ENCODE assay signal across 8 cellular contexts in genomic region chr21:22556829-22557228, GRCh38.
"Had no signal": no experiment of that assay in that cellular context is flagged by ENCODE, and none has a peak within 500 bp of the region (broad histone marks: within the 10 kb centered on the region; RNA-seq: fewer than 3 reads in every experiment).

No MANE protein-coding gene starts in this region.

- H3K4me2 ChIP-seq: GM23338 had no signal

- ATAC-seq: GM23338, K562 had no signal

- DNase-seq: H9, HCEC 1CT, IMR-90, KG1 had no signal

- H2AFZ ChIP-seq: GM23338 had no signal

- H3K4me3 ChIP-seq: GM23338, K562 had no signal

- FAIRE-seq: H1, H54, K562 had no signal
